Comparison of ENCODE assay signal across 1 cellular context in the genomic region with DNA sequence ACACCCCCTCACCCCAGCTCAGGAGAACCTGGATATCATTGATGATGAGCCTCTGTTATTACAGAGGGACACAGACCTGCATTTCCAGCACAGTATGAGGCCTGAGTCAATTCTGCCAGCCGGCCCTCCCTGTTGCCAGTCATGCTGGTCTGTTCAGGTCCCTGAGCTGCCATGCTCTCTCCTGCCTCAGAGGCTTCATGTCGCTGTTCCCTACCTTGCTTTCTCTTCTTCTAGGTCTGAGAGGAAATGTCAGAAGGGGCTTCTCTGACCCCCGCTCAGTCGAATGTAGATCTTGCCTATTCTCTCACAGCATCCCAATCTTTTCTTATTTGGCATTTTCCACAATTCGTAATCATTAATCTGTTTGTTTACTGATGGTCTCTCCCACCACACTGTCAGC.
TF ChIP-seq lines count a peak whose summit lies in the region.

No MANE protein-coding gene starts in this region.

TF ChIP-seq in HepG2, 621 proteins besides CTCF, POLR2A, EP300 and RAD21:
- TF ChIP-seq ZNF260 (CRISPR knock-in tag; IDR thresholded peaks at IDR 0.05; ENCODE audit: borderline replicate concordance, low read depth) (no peak), SRSF9 (IDR thresholded peaks at IDR 0.05; ENCODE audit: borderline replicate concordance, insufficient read depth, low read depth, low read length, poor library complexity, severe bottlenecking) (no peak), ZNF841 (CRISPR knock-in tag; IDR thresholded peaks at IDR 0.05; ENCODE audit: borderline replicate concordance) (no peak), MBD4 (IDR thresholded peaks at IDR 0.05; ENCODE audit: borderline replicate concordance, low read length) (no peak), ZNF883 (CRISPR knock-in tag; IDR thresholded peaks at IDR 0.05; ENCODE audit: not compliant biosample characterization) (no peak), MIXL1 (CRISPR knock-in tag; IDR thresholded peaks at IDR 0.05) (no peak), DR1 (CRISPR knock-in tag; IDR thresholded peaks at IDR 0.05) (no peak), HMG20A (CRISPR knock-in tag; IDR thresholded peaks at IDR 0.05; ENCODE audit: borderline replicate concordance) (no peak), MATR3 (CRISPR knock-in tag; IDR thresholded peaks at IDR 0.05) (no peak), GTF3A (CRISPR knock-in tag; conservative IDR thresholded peaks at IDR 0.05) (no peak), FOXO1 (CRISPR knock-in tag; IDR thresholded peaks at IDR 0.05) (no peak), SOX13 (IDR thresholded peaks at IDR 0.05) (no peak), SOX13 (CRISPR knock-in tag; conservative IDR thresholded peaks at IDR 0.05 in 1 of 2, IDR thresholded peaks at IDR 0.05 in 1 of 2) (no peak), SP1 (IDR thresholded peaks at IDR 0.05) (no peak), SP1 (CRISPR knock-in tag; IDR thresholded peaks at IDR 0.05) (no peak), KLF15 (CRISPR knock-in tag; IDR thresholded peaks at IDR 0.05; ENCODE audit: borderline replicate concordance) (no peak), HOXA7 (CRISPR knock-in tag; IDR thresholded peaks at IDR 0.05) (no peak), CBX1 (IDR thresholded peaks at IDR 0.05; ENCODE audit: low read depth) (no peak), ADNP (CRISPR knock-in tag; IDR thresholded peaks at IDR 0.05) (no peak), ATM (IDR thresholded peaks at IDR 0.05; ENCODE audit: borderline replicate concordance) (no peak)
- TF ChIP-seq, protein P1, sequence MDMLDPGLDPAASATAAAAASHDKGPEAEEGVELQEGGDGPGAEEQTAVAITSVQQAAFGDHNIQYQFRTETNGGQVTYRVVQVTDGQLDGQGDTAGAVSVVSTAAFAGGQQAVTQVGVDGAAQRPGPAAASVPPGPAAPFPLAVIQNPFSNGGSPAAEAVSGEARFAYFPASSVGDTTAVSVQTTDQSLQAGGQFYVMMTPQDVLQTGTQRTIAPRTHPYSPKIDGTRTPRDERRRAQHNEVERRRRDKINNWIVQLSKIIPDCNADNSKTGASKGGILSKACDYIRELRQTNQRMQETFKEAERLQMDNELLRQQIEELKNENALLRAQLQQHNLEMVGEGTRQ (IDR thresholded peaks at IDR 0.05; ENCODE audit: low read depth, low read length): no peak
- TF ChIP-seq, protein P1 (CRISPR knock-in tag; IDR thresholded peaks at IDR 0.05; ENCODE audit: borderline replicate concordance): no peak
- TF ChIP-seq, protein P2, sequence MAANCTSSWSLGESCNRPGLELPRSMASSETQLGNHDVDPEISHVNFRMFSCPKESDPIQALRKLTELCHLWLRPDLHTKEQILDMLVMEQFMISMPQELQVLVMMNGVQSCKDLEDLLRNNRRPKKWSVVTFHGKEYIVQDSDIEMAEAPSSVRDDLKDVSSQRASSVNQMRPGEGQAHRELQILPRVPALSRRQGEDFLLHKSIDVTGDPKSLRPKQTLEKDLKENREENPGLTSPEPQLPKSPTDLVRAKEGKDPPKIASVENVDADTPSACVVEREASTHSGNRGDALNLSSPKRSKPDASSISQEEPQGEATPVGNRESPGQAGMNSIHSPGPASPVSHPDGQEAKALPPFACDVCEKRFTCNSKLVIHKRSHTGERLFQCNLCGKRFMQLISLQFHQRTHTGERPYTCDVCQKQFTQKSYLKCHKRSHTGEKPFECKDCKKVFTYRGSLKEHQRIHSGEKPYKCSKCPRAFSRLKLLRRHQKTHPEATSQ (CRISPR knock-in tag; IDR thresholded peaks at IDR 0.05; ENCODE audit: borderline replicate concordance): no peak
